In the genomic region with DNA sequence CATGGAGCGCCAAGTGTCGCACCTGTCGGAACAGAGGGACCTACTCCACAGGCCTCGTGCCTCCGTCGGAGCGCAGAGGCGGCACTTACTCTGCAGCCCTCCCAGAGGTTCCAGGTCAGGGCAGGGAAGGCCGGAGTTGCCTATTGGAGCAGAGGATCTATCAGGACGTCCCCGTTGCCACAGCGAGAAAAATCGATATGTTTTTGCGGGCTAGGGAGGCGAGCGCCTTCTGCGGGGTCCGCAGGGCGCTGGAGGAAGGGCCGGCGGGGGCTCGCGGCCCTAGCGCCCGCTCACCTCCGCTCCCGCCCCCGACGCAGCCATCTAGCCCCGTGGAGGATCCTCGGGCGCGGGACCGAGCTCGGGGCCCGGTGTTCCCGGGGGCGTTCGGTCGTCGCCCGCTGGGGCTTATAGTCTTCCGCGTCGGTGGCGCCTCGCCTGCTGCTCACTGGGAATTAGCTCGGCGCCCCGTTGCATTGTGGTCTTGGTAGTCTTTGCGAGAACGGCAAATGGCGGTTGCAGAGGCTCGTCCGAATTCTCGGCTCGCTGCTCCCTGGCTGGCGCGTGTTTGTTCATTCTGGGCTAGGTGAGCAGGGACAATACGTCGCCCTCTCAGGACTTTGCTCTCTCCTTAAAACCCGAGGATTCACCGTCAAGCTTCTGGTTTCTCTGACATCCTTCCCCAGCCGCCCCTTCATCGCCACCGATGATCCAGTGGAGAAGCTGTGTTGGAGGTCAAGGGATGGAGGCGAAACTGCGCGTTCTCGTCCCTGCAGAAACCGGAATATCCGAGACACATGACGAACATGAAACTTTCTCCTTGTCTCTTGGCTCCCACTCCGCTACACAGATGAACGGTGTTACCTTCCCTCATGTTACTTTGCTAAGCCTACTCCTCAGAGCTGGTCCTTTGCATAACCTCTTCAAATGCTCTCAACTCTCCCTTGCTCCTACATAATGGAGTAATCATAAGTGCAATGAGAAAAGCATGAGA, we compare ENCODE assay signal across 8 cellular contexts. TPM values are rescaled to one million over a fixed set of nuclear protein-coding genes. Genes with fewer than 3 reads are reported as not detected.
A peak's percentile ranks its signal among the peaks of the same experiment; 100 is the strongest.
DNase-seq lines count a peak whose midpoint lies in the region; ATAC-seq and TF ChIP-seq lines count a peak whose summit lies in the region.

A gene (minus strand): TSS at position 425 of the 991 bp plus-strand sequence. CDS start 422 bp downstream, at position 3.

- peak within 1 kb of the TSS; percentile 93 for H3K4me3 ChIP-seq in kidney epithelial cell (ENCODE audit: low read depth, low read length)

- H3K36me3 ChIP-seq in kidney epithelial cell (ENCODE audit: control insufficient read depth, insufficient read depth, low read length): peaks cover 2% of the 10 kb centered on the region

- no peaks in the 10 kb centered on the region for H3K27me3 ChIP-seq in kidney epithelial cell (ENCODE audit: control insufficient read depth, insufficient read depth, low read length)

- ATAC-seq in GM18867 (IDR thresholded peaks at IDR 0.05; ENCODE audit: unreplicated experiment) (peak; percentile 86), HG03280 (IDR thresholded peaks at IDR 0.05; ENCODE audit: unreplicated experiment) (peak; percentile 75)

- no peak for TF ChIP-seq CTCF in kidney epithelial cell (IDR thresholded peaks at IDR 0.05; ENCODE audit: insufficient read depth, low read length, poor library complexity, severe bottlenecking)

- DNase-seq in 8988T (peak; percentile 69), NCI-H460 (ENCODE audit: extremely low read depth, low read depth) (peak; percentile 83), cerebellum (ENCODE audit: low spot score) (peak; percentile 87), kidney epithelial cell (ENCODE audit: low read depth) (no peak)
- peak; percentile 75 to 82 for DNase-seq in activated CD4-positive, alpha-beta T cell treated with anti-CD3 and anti-CD28 coated beads for 24 hours (ENCODE audit: low read depth in 2 of 2)
- peak; percentile 93 for DNase-seq in stimulated activated CD4-positive, alpha-beta T cell treated with anti-CD3 and anti-CD28 coated beads, Interleukin-15, amount 100 ng/mL, for 24 hours

RNA-seq across cellular contexts. Expression of the gene that starts here (rescaled TPM):
- total RNA-seq in NCI-H460 (2014; rRNA removed; shearing (Covaris generic)): 357 and 419 TPM in 2 replicates
- 383 and 470 TPM in 2 replicates for polyA plus RNA-seq in NCI-H460 (2014; cell fraction: nucleus; rRNA removed)
- total RNA-seq in cerebellum: 29.2 TPM
- 220 and 242 TPM in 2 replicates for total RNA-seq in kidney epithelial cell
